In genomic region chr20:21389368-21389767, GRCh38 we compare ENCODE assay signal across 2 cellular contexts.
TF ChIP-seq lines count a peak whose summit lies in the region.

No MANE protein-coding gene starts in this region.

TF ChIP-seq in A549, 52 proteins besides CTCF, POLR2A, EP300 and RAD21 (continued from another document):
- TF ChIP-seq, protein P1, sequence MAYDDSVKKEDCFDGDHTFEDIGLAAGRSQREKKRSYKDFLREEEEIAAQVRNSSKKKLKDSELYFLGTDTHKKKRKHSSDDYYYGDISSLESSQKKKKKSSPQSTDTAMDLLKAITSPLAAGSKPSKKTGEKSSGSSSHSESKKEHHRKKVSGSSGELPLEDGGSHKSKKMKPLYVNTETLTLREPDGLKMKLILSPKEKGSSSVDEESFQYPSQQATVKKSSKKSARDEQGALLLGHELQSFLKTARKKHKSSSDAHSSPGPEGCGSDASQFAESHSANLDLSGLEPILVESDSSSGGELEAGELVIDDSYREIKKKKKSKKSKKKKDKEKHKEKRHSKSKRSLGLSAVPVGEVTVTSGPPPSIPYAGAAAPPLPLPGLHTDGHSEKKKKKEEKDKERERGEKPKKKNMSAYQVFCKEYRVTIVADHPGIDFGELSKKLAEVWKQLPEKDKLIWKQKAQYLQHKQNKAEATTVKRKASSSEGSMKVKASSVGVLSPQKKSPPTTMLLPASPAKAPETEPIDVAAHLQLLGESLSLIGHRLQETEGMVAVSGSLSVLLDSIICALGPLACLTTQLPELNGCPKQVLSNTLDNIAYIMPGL (CRISPR knock-in tag; IDR thresholded peaks at IDR 0.05; ENCODE audit: borderline replicate concordance): no peak
- TF ChIP-seq NR3C1 (IDR thresholded peaks at IDR 0.05) (no peak), ZSCAN20 (CRISPR knock-in tag; IDR thresholded peaks at IDR 0.05) (no peak), TP53 (CRISPR knock-in tag; IDR thresholded peaks at IDR 0.05) (no peak), RCOR1 (IDR thresholded peaks at IDR 0.05; ENCODE audit: low read depth, low read length) (no peak), BCL3 (IDR thresholded peaks at IDR 0.05) (no peak), BHLHE40 (IDR thresholded peaks at IDR 0.05; ENCODE audit: low read depth, low read length) (no peak)
- TF ChIP-seq, protein P2, sequence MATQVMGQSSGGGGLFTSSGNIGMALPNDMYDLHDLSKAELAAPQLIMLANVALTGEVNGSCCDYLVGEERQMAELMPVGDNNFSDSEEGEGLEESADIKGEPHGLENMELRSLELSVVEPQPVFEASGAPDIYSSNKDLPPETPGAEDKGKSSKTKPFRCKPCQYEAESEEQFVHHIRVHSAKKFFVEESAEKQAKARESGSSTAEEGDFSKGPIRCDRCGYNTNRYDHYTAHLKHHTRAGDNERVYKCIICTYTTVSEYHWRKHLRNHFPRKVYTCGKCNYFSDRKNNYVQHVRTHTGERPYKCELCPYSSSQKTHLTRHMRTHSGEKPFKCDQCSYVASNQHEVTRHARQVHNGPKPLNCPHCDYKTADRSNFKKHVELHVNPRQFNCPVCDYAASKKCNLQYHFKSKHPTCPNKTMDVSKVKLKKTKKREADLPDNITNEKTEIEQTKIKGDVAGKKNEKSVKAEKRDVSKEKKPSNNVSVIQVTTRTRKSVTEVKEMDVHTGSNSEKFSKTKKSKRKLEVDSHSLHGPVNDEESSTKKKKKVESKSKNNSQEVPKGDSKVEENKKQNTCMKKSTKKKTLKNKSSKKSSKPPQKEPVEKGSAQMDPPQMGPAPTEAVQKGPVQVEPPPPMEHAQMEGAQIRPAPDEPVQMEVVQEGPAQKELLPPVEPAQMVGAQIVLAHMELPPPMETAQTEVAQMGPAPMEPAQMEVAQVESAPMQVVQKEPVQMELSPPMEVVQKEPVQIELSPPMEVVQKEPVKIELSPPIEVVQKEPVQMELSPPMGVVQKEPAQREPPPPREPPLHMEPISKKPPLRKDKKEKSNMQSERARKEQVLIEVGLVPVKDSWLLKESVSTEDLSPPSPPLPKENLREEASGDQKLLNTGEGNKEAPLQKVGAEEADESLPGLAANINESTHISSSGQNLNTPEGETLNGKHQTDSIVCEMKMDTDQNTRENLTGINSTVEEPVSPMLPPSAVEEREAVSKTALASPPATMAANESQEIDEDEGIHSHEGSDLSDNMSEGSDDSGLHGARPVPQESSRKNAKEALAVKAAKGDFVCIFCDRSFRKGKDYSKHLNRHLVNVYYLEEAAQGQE (IDR thresholded peaks at IDR 0.05): no peak
- TF ChIP-seq, protein P3, sequence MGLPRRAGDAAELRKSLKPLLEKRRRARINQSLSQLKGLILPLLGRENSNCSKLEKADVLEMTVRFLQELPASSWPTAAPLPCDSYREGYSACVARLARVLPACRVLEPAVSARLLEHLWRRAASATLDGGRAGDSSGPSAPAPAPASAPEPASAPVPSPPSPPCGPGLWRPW (IDR thresholded peaks at IDR 0.05): no peak

TF ChIP-seq in K562, 482 proteins besides CTCF, POLR2A, EP300 and RAD21 (continued from another document):
- TF ChIP-seq, protein P4, sequence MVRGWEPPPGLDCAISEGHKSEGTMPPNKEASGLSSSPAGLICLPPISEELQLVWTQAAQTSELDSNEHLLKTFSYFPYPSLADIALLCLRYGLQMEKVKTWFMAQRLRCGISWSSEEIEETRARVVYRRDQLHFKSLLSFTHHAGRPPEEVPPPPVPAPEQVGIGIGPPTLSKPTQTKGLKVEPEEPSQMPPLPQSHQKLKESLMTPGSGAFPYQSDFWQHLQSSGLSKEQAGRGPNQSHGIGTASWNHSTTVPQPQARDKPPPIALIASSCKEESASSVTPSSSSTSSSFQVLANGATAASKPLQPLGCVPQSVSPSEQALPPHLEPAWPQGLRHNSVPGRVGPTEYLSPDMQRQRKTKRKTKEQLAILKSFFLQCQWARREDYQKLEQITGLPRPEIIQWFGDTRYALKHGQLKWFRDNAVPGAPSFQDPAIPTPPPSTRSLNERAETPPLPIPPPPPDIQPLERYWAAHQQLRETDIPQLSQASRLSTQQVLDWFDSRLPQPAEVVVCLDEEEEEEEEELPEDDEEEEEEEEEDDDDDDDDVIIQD (CRISPR knock-in tag; IDR thresholded peaks at IDR 0.05): no peak
- TF ChIP-seq RBM14 (IDR thresholded peaks at IDR 0.05; ENCODE audit: borderline replicate concordance, insufficient read depth, low read depth, low read length): no peak
- TF ChIP-seq RNF2 (IDR thresholded peaks at IDR 0.05): no peak
- TF ChIP-seq TSC22D4 (tag; IDR thresholded peaks at IDR 0.05): no peak
- TF ChIP-seq ZNF133 (CRISPR knock-in tag; IDR thresholded peaks at IDR 0.05): no peak
- no peak for TF ChIP-seq ILF3 (IDR thresholded peaks at IDR 0.05; ENCODE audit: borderline replicate concordance)
- no peak for TF ChIP-seq TEAD2 (tag; IDR thresholded peaks at IDR 0.05)
- TF ChIP-seq KHSRP (IDR thresholded peaks at IDR 0.05): no peak
- no peak for TF ChIP-seq C11orf30 (IDR thresholded peaks at IDR 0.05; ENCODE audit: low read depth)
- no peak for TF ChIP-seq HDGF (IDR thresholded peaks at IDR 0.05)
- TF ChIP-seq NCOA2 (IDR thresholded peaks at IDR 0.05; ENCODE audit: partially characterized antibody in 2 of 2): no peak
- TF ChIP-seq SAFB (IDR thresholded peaks at IDR 0.05; ENCODE audit: borderline replicate concordance, low read depth, low read length): no peak
TF ChIP-seq in K562: peak in this region for 0.
